10 cellular contexts compared by ENCODE assay signal in genomic region chr22:17562906-17563870, GRCh38. TPM values are rescaled to one million over a fixed set of nuclear protein-coding genes. Genes with fewer than 3 reads are reported as not detected.
DNase-seq lines count a peak whose midpoint lies in the region; ATAC-seq and TF ChIP-seq lines count a peak whose summit lies in the region.
"Had no signal": no experiment of that assay in that cellular context is flagged by ENCODE, and none has a peak within 500 bp of the region (broad histone marks: within the 10 kb centered on the region; RNA-seq: fewer than 3 reads in every experiment).

TSS of gene SLC25A18 (plus strand) at chr22:17563498. CDS start at chr22:17579945, 16,447 bp downstream.

- peaks cover 40% of the 10 kb centered on the region for H3K36me3 Mint-ChIP-seq in GM23338 (ENCODE audit: low read depth)

- peak within 1 kb of the TSS; percentile 95 for H3K27ac Mint-ChIP-seq in GM23338

- H3F3A ChIP-seq in GM23338 (replicated peaks; ENCODE audit: low read depth) (peaks cover 8% of the 10 kb centered on the region; the same call in 1 of the 2 replicates), MM.1S (ENCODE audit: insufficient read depth, low read length) (no peaks in the 10 kb centered on the region)

- no peaks in the 10 kb centered on the region for H3K9me2 ChIP-seq in GM23338 (ENCODE audit: insufficient read depth)
- no peaks in the 10 kb centered on the region for H3K9me2 ChIP-seq in MM.1S (replicated peaks; ENCODE audit: insufficient read depth, low read length)

- no peaks in the 10 kb centered on the region for H3K27me3 ChIP-seq in GM23338 (ENCODE audit: insufficient read depth)
- H3K27me3 ChIP-seq in iPS-18a (ENCODE audit: control insufficient read depth, insufficient read depth, low read length): no peaks in the 10 kb centered on the region
- peaks cover 4% of the 10 kb centered on the region for H3K27me3 ChIP-seq in MM.1S (replicated peaks; ENCODE audit: insufficient read depth, low read length)

- H3K9me3 ChIP-seq in iPS-18a (ENCODE audit: control insufficient read depth, low read depth, low read length): no peaks in the 10 kb centered on the region
- no peaks in the 10 kb centered on the region for H3K9me3 ChIP-seq in MM.1S (replicated peaks; ENCODE audit: insufficient read depth, low read length)

- H3K79me2 ChIP-seq in GM23338 (replicated peaks; ENCODE audit: insufficient read depth) (no peaks in the 10 kb centered on the region), MM.1S (ENCODE audit: low read length) (no peaks in the 10 kb centered on the region)

- DNase-seq in GM23338 (ENCODE audit: low spot score) (peak; percentile 84), anterior cingulate cortex (lab: John Stamatoyannopoulos, UW) (peak in 48 of 58 donors; percentile 25 to 85 (median 60)), retinal pigment epithelial cell (ENCODE audit: low read depth) (no peak), NCI-H1092 treated with DMSO at 0.1 percent for 48 hours (lab: John Stamatoyannopoulos, UW) (no peak), MM.1S (no peak)
- DNase-seq: PC-9; stimulated activated naive CD8-positive, alpha-beta T cell treated with anti-CD3 and anti-CD28 coated beads, Interleukin-15, Interleukin-2, amounts not matched to agents 100 U/mL and 50 U/mL, for 24 hours had no signal

- H3K27ac ChIP-seq in GM23338 (ENCODE audit: low read depth) (peak within 1 kb of the TSS; percentile 72), iPS-18a (ENCODE audit: low read length) (peak within 1 kb of the TSS; percentile 94), MM.1S (ENCODE audit: low read length) (no peak within 1 kb of the TSS)
- H3K27ac ChIP-seq: PC-9 had no signal

- peak; percentile 17 to 47; a peak in 3 of 4 replicates for TF ChIP-seq CTCF in GM23338 (conservative IDR thresholded peaks at IDR 0.05; ENCODE audit: low read depth in 2 of 2)
- TF ChIP-seq CTCF in retinal pigment epithelial cell (conservative IDR thresholded peaks at IDR 0.05; ENCODE audit: low read depth, low read length): peak; percentile 26
- no peak for TF ChIP-seq CTCF in MM.1S (IDR thresholded peaks at IDR 0.05; ENCODE audit: low read length)

- H3K4me1 ChIP-seq in GM23338 (ENCODE audit: insufficient read depth) (peaks cover 25% of the 10 kb centered on the region), iPS-18a (ENCODE audit: control insufficient read depth, low read depth, low read length) (peaks cover 22% of the 10 kb centered on the region), MM.1S (ENCODE audit: low read length) (no peaks in the 10 kb centered on the region)

- H3K4me2 ChIP-seq in GM23338: peak within 1 kb of the TSS; percentile 40
- no peak within 1 kb of the TSS for H3K4me2 ChIP-seq in MM.1S (ENCODE audit: low read depth, low read length)
- H3K4me2 ChIP-seq: PC-9 had no signal

- peaks cover 38% of the 10 kb centered on the region for H3K27me3 Mint-ChIP-seq in GM23338 (ENCODE audit: insufficient read depth, low read depth, poor library complexity)

- ATAC-seq in GM23338 (peak; percentile 79), GM18520 (IDR thresholded peaks at IDR 0.05; ENCODE audit: unreplicated experiment) (no peak), HG03342 (IDR thresholded peaks at IDR 0.05; ENCODE audit: unreplicated experiment) (no peak)
- ATAC-seq: stimulated activated naive CD8-positive, alpha-beta T cell treated with anti-CD3 and anti-CD28 coated beads, Interleukin-15, Interleukin-2, amounts not matched to agents 100 U/mL and 50 U/mL, for 24 hours had no signal

- peaks cover 25% of the 10 kb centered on the region for H3K9me3 Mint-ChIP-seq in GM23338

- peak within 1 kb of the TSS; percentile 76 for H3K9ac ChIP-seq in iPS-18a (ENCODE audit: low read length)
- H3K9ac ChIP-seq in MM.1S (ENCODE audit: low read length): no peak within 1 kb of the TSS

- no peak within 1 kb of the TSS for H3K4me3 ChIP-seq in GM23338
- H3K4me3 ChIP-seq in iPS-18a (ENCODE audit: low read length): peak within 1 kb of the TSS; percentile 45
- H3K4me3 ChIP-seq in retinal pigment epithelial cell (ENCODE audit: low read length): no peak within 1 kb of the TSS
- no peak within 1 kb of the TSS for H3K4me3 ChIP-seq in MM.1S (ENCODE audit: low read length)
- H3K4me3 ChIP-seq: PC-9 had no signal

- H2AFZ ChIP-seq in GM23338 (no peak within 1 kb of the TSS), MM.1S (ENCODE audit: low read length) (no peak within 1 kb of the TSS)
- H2AFZ ChIP-seq: PC-9 had no signal

- H3K4me3 Mint-ChIP-seq in GM23338: peak within 1 kb of the TSS; percentile 26; the same call in 2 of the 3 replicates

- H4K20me1 ChIP-seq in GM23338 (replicated peaks; ENCODE audit: insufficient read depth) (peaks cover 3% of the 10 kb centered on the region; the same call in 1 of the 2 replicates), MM.1S (ENCODE audit: insufficient read depth, low read length) (no peaks in the 10 kb centered on the region)

- H3K4me1 Mint-ChIP-seq in GM23338: peaks cover 26% of the 10 kb centered on the region

- H3K36me3 ChIP-seq in GM23338 (ENCODE audit: insufficient read depth) (peaks cover 12% of the 10 kb centered on the region), iPS-18a (ENCODE audit: control insufficient read depth, low read depth, low read length) (peaks cover 17% of the 10 kb centered on the region), MM.1S (replicated peaks; ENCODE audit: insufficient read depth, low read length) (no peaks in the 10 kb centered on the region)

TF ChIP-seq in GM23338, 12 proteins besides CTCF, POLR2A, EP300 and RAD21:
- no peak for TF ChIP-seq EZH2phosphoT487 (IDR thresholded peaks at IDR 0.05; ENCODE audit: unreplicated experiment)
- TF ChIP-seq POLR2AphosphoS5 (IDR thresholded peaks at IDR 0.05; ENCODE audit: low read depth): peak; percentile 30
- TF ChIP-seq ZNF114 (CRISPR knock-in tag; IDR thresholded peaks at IDR 0.05): no peak
- TF ChIP-seq EZH2 (IDR thresholded peaks at IDR 0.05; ENCODE audit: low read depth, unreplicated experiment): no peak
- no peak for TF ChIP-seq STAT1 (IDR thresholded peaks at IDR 0.05; ENCODE audit: unreplicated experiment)
- TF ChIP-seq CREB1 (CRISPR knock-in tag; IDR thresholded peaks at IDR 0.05; ENCODE audit: low read depth): 0 out of 2 replicates have a peak, but pooled peaks have one; percentile 2
- TF ChIP-seq JUNB (IDR thresholded peaks at IDR 0.05; ENCODE audit: unreplicated experiment): no peak
- no peak for TF ChIP-seq REST (IDR thresholded peaks at IDR 0.05; ENCODE audit: unreplicated experiment)
- TF ChIP-seq NANOG (IDR thresholded peaks at IDR 0.05; ENCODE audit: borderline replicate concordance): no peak
- TF ChIP-seq ZNF331 (CRISPR knock-in tag; IDR thresholded peaks at IDR 0.05; ENCODE audit: low read depth): no peak
TF ChIP-seq in GM23338: peak in this region for 2.

RNA-seq across cellular contexts. Expression of gene SLC25A18, which starts in this region (rescaled TPM):
- 0.47 and 1.9 TPM in 2 replicates for total RNA-seq in GM23338 (2014; rRNA removed; shearing (Covaris generic))
- 0.57 and 1.2 TPM in 2 replicates for polyA plus RNA-seq in GM23338 (2016; fragmentation: Nextera tagmentation; extraction: Ambion mirVana)

Comparison
In these comparisons a context has a peak if more than half of its experiments do, and no peak if none do; other contexts are left out.
1. DNase-seq: peak in GM23338 (single experiment) and anterior cingulate cortex (48 of 58); none in retinal pigment epithelial cell (single experiment), NCI-H1092 treated with DMSO at 0.1 percent for 48 hours (single experiment) and MM.1S (single experiment).